18 cellular contexts compared by ENCODE assay signal in the genomic region with DNA sequence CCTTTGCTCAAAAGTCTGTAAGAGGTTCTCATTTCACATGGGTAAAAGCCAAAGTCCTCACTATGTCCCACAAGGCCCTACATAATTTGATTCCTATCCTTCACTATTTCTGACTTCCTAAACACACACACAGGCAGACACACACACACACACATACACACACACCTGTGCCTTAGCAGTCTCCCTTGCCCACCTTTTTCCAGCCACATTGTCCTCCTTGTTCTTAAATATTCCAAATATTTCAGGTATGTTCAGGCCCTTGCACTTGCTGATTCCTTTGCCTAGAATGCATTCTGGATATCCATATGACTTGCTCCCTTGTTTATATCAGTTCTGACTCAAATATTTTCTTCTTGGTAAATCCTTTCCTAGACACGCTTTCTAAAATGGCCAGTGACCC. TPM values are rescaled to one million over a fixed set of nuclear protein-coding genes. Genes with fewer than 3 reads are reported as not detected.
"Had no signal": no experiment of that assay in that cellular context is flagged by ENCODE, and none has a peak within 500 bp of the region (broad histone marks: within the 10 kb centered on the region; RNA-seq: fewer than 3 reads in every experiment).

No MANE protein-coding gene starts in this region.

- H3K36me3 ChIP-seq: esophagus squamous epithelium, gastroesophageal sphincter, sigmoid colon, upper lobe of left lung had no signal

- H3K27me3 ChIP-seq: dorsolateral prefrontal cortex, esophagus squamous epithelium, gastroesophageal sphincter, sigmoid colon, upper lobe of left lung had no signal

- H3K4me1 ChIP-seq: esophagus squamous epithelium, psoas muscle, upper lobe of left lung had no signal

- H3K9me3 ChIP-seq: esophagus squamous epithelium, psoas muscle, sigmoid colon, upper lobe of left lung had no signal

- H3K4me3 ChIP-seq: dorsolateral prefrontal cortex, esophagus squamous epithelium, gastroesophageal sphincter, psoas muscle, sigmoid colon, upper lobe of left lung had no signal

- DNase-seq: activated CD4-positive, alpha-beta memory T cell treated with anti-CD3 and anti-CD28 coated beads, Interleukin-2, amount 10 ng/mL, durations not matched to agents 7 days and 5 days; activated CD4-positive, alpha-beta T cell treated with anti-CD3 and anti-CD28 coated beads for 36 hours; activated gamma-delta T cell treated with Interleukin-2 at 50 U/mL for 16 hours; activated naive CD8-positive, alpha-beta T cell treated with anti-CD3 and anti-CD28 coated beads, Interleukin-2, amount 10 ng/mL, durations not matched to agents 7 days and 5 days; activated T-cell treated with anti-CD3 and anti-CD28 coated beads, Interleukin-2, amount 50 U/mL, for 48 hours; anterior cingulate cortex; dorsolateral prefrontal cortex; esophagus squamous epithelium; nephron progenitor cell; psoas muscle; sigmoid colon; stimulated activated CD4-positive, alpha-beta T cell treated with anti-CD3 and anti-CD28 coated beads, Interleukin-2, amount 100 ng/mL, for 24 hours; stimulated activated naive B cell treated with anti-CD40 and anti-IgM and Interleukin-4, amounts not matched to agents 10 μg/mL and 1 μg/mL and 100 μg/mL, for 72 hours; T-helper 1 cell; upper lobe of left lung had no signal

- H3K27ac ChIP-seq: dorsolateral prefrontal cortex, esophagus squamous epithelium, gastroesophageal sphincter, psoas muscle, sigmoid colon, upper lobe of left lung, VCaP had no signal

RNA-seq across cellular contexts. Expression of a gene that starts 54.6 kb away (rescaled TPM):
- total RNA-seq: activated CD4-positive, alpha-beta memory T cell treated with anti-CD3 and anti-CD28 coated beads, Interleukin-2, amount 10 ng/mL, durations not matched to agents 7 days and 5 days; left lobe of liver had no signal
